In the genomic region with DNA sequence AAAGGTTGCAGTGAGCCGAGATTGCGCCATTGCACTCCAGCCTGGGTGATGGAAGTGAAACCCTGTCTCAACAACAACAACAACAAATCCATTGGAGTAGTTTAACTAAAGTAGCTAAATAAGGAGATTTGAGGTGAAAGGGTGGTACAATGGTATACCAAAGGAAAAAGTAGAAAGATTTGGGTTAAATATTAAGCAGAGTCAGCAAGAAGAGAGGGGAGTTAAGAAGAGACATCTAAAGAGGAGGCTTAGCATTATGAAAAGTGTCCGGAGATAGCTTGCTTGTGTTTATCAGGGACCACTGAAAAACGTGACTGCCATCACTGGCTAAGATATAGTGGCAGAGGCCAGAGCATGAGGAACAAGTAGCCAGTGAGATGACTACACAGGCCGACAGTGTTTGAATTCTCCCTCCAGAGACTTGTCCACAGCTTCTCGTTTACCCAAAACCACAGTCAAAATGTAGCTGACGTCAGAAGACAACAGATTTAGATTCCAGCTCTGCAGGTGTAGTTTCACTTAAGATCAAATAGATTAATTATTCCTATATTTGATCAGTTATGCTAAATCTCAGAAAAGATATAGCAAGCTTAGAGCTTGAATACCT, we compare ENCODE assay signal across 22 cellular contexts. TPM values are rescaled to one million over a fixed set of nuclear protein-coding genes. Genes with fewer than 3 reads are reported as not detected.
DNase-seq lines count a peak whose midpoint lies in the region; ATAC-seq and TF ChIP-seq lines count a peak whose summit lies in the region.
"Had no signal": no experiment of that assay in that cellular context is flagged by ENCODE, and none has a peak within 500 bp of the region (broad histone marks: within the 10 kb centered on the region; RNA-seq: fewer than 3 reads in every experiment).

No MANE protein-coding gene starts in this region.

- no peak for TF ChIP-seq CTCF in KMS-11 (conservative IDR thresholded peaks at IDR 0.05; ENCODE audit: low read depth, low read length)
- no peak for TF ChIP-seq CTCF in osteocyte (IDR thresholded peaks at IDR 0.05)

- H3K27ac ChIP-seq in KMS-11 = peak overlapping the region; percentile 38
- H3K27ac ChIP-seq: brain microvascular endothelial cell, epithelial cell of prostate, HL-60, left lung, pancreas had no signal

- H3K27me3 Mint-ChIP-seq in activated naive CD8-positive, alpha-beta T cell = no peaks in the 10 kb centered on the region
- H3K27me3 Mint-ChIP-seq in activated naive CD8-positive, alpha-beta T cell treated with anti-CD3 and anti-CD28 coated beads, Interleukin-2, amount 50 U/mL, for 24 hours = no peaks in the 10 kb centered on the region
- H3K27me3 Mint-ChIP-seq in activated naive CD8-positive, alpha-beta T cell treated with anti-CD3 and anti-CD28 coated beads, Interleukin-2, amount 10 ng/mL, durations not matched to agents 7 days and 5 days = no peaks in the 10 kb centered on the region
- H3K27me3 Mint-ChIP-seq in stimulated activated memory B cell treated with anti-CD40 and anti-IgM and Interleukin-4, amounts not matched to agents 10 μg/mL and 1 μg/mL and 100 μg/mL, for 72 hours = no peaks in the 10 kb centered on the region
- H3K27me3 Mint-ChIP-seq in osteocyte (ENCODE audit: unreplicated experiment) = no peaks in the 10 kb centered on the region

- POLR2A ChIA-PET in activated naive CD8-positive, alpha-beta T cell treated with anti-CD3 and anti-CD28 coated beads, Interleukin-2, amount 10 ng/mL, durations not matched to agents 7 days and 5 days (lab: Charles Lee) = no interaction called here

- H3K9me3 Mint-ChIP-seq in activated naive CD8-positive, alpha-beta T cell (ENCODE audit: low read depth) = no peaks in the 10 kb centered on the region
- H3K9me3 Mint-ChIP-seq in activated naive CD8-positive, alpha-beta T cell treated with anti-CD3 and anti-CD28 coated beads, Interleukin-2, amount 50 U/mL, for 24 hours = no peaks in the 10 kb centered on the region
- no peaks in the 10 kb centered on the region for H3K9me3 Mint-ChIP-seq in activated naive CD8-positive, alpha-beta T cell treated with anti-CD3 and anti-CD28 coated beads, Interleukin-2, amount 10 ng/mL, durations not matched to agents 7 days and 5 days
- H3K9me3 Mint-ChIP-seq in stimulated activated memory B cell treated with anti-CD40 and anti-IgM and Interleukin-4, amounts not matched to agents 10 μg/mL and 1 μg/mL and 100 μg/mL, for 72 hours = no peaks in the 10 kb centered on the region
- H3K9me3 Mint-ChIP-seq in osteocyte (ENCODE audit: unreplicated experiment) = no peaks in the 10 kb centered on the region
- H3K9me3 Mint-ChIP-seq: activated naive CD4-positive, alpha-beta T cell treated with anti-CD3 and anti-CD28 coated beads, Interleukin-2, amount 50 U/mL, for 72 hours had no signal

- H3K4me3 Mint-ChIP-seq in activated naive CD8-positive, alpha-beta T cell = no peak overlapping the region
- H3K4me3 Mint-ChIP-seq in activated naive CD8-positive, alpha-beta T cell treated with anti-CD3 and anti-CD28 coated beads, Interleukin-2, amount 50 U/mL, for 24 hours = no peak overlapping the region
- no peak overlapping the region for H3K4me3 Mint-ChIP-seq in activated naive CD8-positive, alpha-beta T cell treated with anti-CD3 and anti-CD28 coated beads, Interleukin-2, amount 10 ng/mL, durations not matched to agents 7 days and 5 days
- H3K4me3 Mint-ChIP-seq in stimulated activated memory B cell treated with anti-CD40 and anti-IgM and Interleukin-4, amounts not matched to agents 10 μg/mL and 1 μg/mL and 100 μg/mL, for 72 hours = peak overlapping the region; percentile 30
- H3K4me3 Mint-ChIP-seq in osteocyte (ENCODE audit: unreplicated experiment) = no peak overlapping the region

- no peaks in the 10 kb centered on the region for H4K20me1 ChIP-seq in KMS-11 (ENCODE audit: insufficient read depth)

- H3K4me1 ChIP-seq in KMS-11 (ENCODE audit: low read depth, poor library complexity, severe bottlenecking) = peaks cover 57% of the 10 kb centered on the region

- intact Hi-C loops in sciatic nerve (cut with DNase I) = no loop called here

- no peak for DNase-seq in activated naive CD8-positive, alpha-beta T cell treated with anti-CD3 and anti-CD28 coated beads, Interleukin-2, amount 50 U/mL, for 24 hours
- no peak for DNase-seq in activated naive CD8-positive, alpha-beta T cell treated with anti-CD3 and anti-CD28 coated beads, Interleukin-2, amount 10 ng/mL, durations not matched to agents 7 days and 5 days
- no peak for DNase-seq in sciatic nerve (ENCODE audit: low spot score)
- DNase-seq in osteocyte (ENCODE audit: extremely low spot score, unreplicated experiment) = no peak
- DNase-seq in NCI-H2196 treated with DMSO at 0.1 percent for 48 hours (lab: John Stamatoyannopoulos, UW; ENCODE audit: unreplicated experiment) = no peak
- DNase-seq: brain microvascular endothelial cell; dermis blood vessel endothelial cell; DMS53; KG1; left lung; NCI-H1417 treated with DMSO at 0.1 percent for 48 hours; NCI-H345; pancreas; RPMI8226; stimulated activated CD4-positive, alpha-beta T cell treated with anti-CD3 and anti-CD28 coated beads, Interleukin-2, amount 100 ng/mL, for 48 hours had no signal

- H3K36me3 ChIP-seq in KMS-11 (ENCODE audit: insufficient read depth) = 0 out of 2 replicates have a peak, but pooled peaks cover 6% of the 10 kb centered on the region

- peaks cover 18% of the 10 kb centered on the region for H3K4me1 Mint-ChIP-seq in activated naive CD8-positive, alpha-beta T cell (ENCODE audit: low read depth)
- H3K4me1 Mint-ChIP-seq in activated naive CD8-positive, alpha-beta T cell treated with anti-CD3 and anti-CD28 coated beads, Interleukin-2, amount 50 U/mL, for 24 hours = peaks cover 17% of the 10 kb centered on the region
- peaks cover 20% of the 10 kb centered on the region for H3K4me1 Mint-ChIP-seq in activated naive CD8-positive, alpha-beta T cell treated with anti-CD3 and anti-CD28 coated beads, Interleukin-2, amount 10 ng/mL, durations not matched to agents 7 days and 5 days
- peaks cover 16% of the 10 kb centered on the region for H3K4me1 Mint-ChIP-seq in stimulated activated memory B cell treated with anti-CD40 and anti-IgM and Interleukin-4, amounts not matched to agents 10 μg/mL and 1 μg/mL and 100 μg/mL, for 72 hours
- peaks cover 8% of the 10 kb centered on the region for H3K4me1 Mint-ChIP-seq in osteocyte (ENCODE audit: unreplicated experiment)

- H3K4me2 ChIP-seq in KMS-11 = peak overlapping the region; percentile 23

- no peak overlapping the region for H3K4me3 ChIP-seq in KMS-11 (IDR thresholded peaks at IDR 0.05; ENCODE audit: insufficient read depth, low read depth, low read length)
- H3K4me3 ChIP-seq: left lung, pancreas, suprapubic skin had no signal

- H2AFZ ChIP-seq in KMS-11 (ENCODE audit: low read depth) = no peak overlapping the region

- no peak for ATAC-seq in activated naive CD8-positive, alpha-beta T cell treated with anti-CD3 and anti-CD28 coated beads, Interleukin-2, amount 50 U/mL, for 24 hours
- ATAC-seq in activated naive CD8-positive, alpha-beta T cell treated with anti-CD3 and anti-CD28 coated beads, Interleukin-2, amount 10 ng/mL, durations not matched to agents 7 days and 5 days (ENCODE audit: low read depth) = no peak
- peak; percentile 79 for ATAC-seq in stimulated activated memory B cell treated with anti-CD40 and anti-IgM and Interleukin-4, amounts not matched to agents 10 μg/mL and 1 μg/mL and 100 μg/mL, for 72 hours
- no peak for ATAC-seq in sciatic nerve
- ATAC-seq: activated naive CD4-positive, alpha-beta T cell treated with anti-CD3 and anti-CD28 coated beads, Interleukin-2, amount 50 U/mL, for 72 hours; left lung; pancreas had no signal

- no peaks in the 10 kb centered on the region; the same call in 1 of the 2 replicates for H3K79me2 ChIP-seq in KMS-11 (ENCODE audit: insufficient read depth, low read depth)

- H3K36me3 Mint-ChIP-seq in activated naive CD8-positive, alpha-beta T cell = peaks cover 6% of the 10 kb centered on the region
- H3K36me3 Mint-ChIP-seq in activated naive CD8-positive, alpha-beta T cell treated with anti-CD3 and anti-CD28 coated beads, Interleukin-2, amount 50 U/mL, for 24 hours (ENCODE audit: low read depth) = peaks cover 22% of the 10 kb centered on the region
- peaks cover 21% of the 10 kb centered on the region for H3K36me3 Mint-ChIP-seq in activated naive CD8-positive, alpha-beta T cell treated with anti-CD3 and anti-CD28 coated beads, Interleukin-2, amount 10 ng/mL, durations not matched to agents 7 days and 5 days
- peaks cover 26% of the 10 kb centered on the region for H3K36me3 Mint-ChIP-seq in stimulated activated memory B cell treated with anti-CD40 and anti-IgM and Interleukin-4, amounts not matched to agents 10 μg/mL and 1 μg/mL and 100 μg/mL, for 72 hours
- peaks cover 24% of the 10 kb centered on the region for H3K36me3 Mint-ChIP-seq in osteocyte (ENCODE audit: unreplicated experiment)

- no peak overlapping the region for H3K9ac ChIP-seq in KMS-11

- H3K27ac Mint-ChIP-seq in activated naive CD8-positive, alpha-beta T cell = peak overlapping the region; percentile 25
- no peak overlapping the region for H3K27ac Mint-ChIP-seq in activated naive CD8-positive, alpha-beta T cell treated with anti-CD3 and anti-CD28 coated beads, Interleukin-2, amount 50 U/mL, for 24 hours
- peak overlapping the region; percentile 23 for H3K27ac Mint-ChIP-seq in activated naive CD8-positive, alpha-beta T cell treated with anti-CD3 and anti-CD28 coated beads, Interleukin-2, amount 10 ng/mL, durations not matched to agents 7 days and 5 days
- H3K27ac Mint-ChIP-seq in stimulated activated memory B cell treated with anti-CD40 and anti-IgM and Interleukin-4, amounts not matched to agents 10 μg/mL and 1 μg/mL and 100 μg/mL, for 72 hours = peak overlapping the region; percentile 65
- H3K27ac Mint-ChIP-seq in osteocyte (ENCODE audit: unreplicated experiment) = no peak overlapping the region

- no peaks in the 10 kb centered on the region for H3K27me3 ChIP-seq in KMS-11 (ENCODE audit: insufficient read depth, low read depth)
- H3K27me3 ChIP-seq: brain microvascular endothelial cell, left lung, pancreas, suprapubic skin had no signal

RNA-seq across cellular contexts. Expression of a gene that starts 32.6 kb away (rescaled TPM):
- total RNA-seq in activated naive CD8-positive, alpha-beta T cell treated with anti-CD3 and anti-CD28 coated beads, Interleukin-2, amount 10 ng/mL, durations not matched to agents 7 days and 5 days = 100 to 1,000 TPM; 325 to 341 TPM
- 61.7 TPM for total RNA-seq in sciatic nerve
- 41.5 and 45.0 TPM in 2 replicates for total RNA-seq in osteocyte

RNA-seq across cellular contexts. Expression of a gene that starts 55.4 kb away (rescaled TPM):
- 100 to 1,000 TPM; 185 to 207 TPM for total RNA-seq in activated naive CD8-positive, alpha-beta T cell treated with anti-CD3 and anti-CD28 coated beads, Interleukin-2, amount 10 ng/mL, durations not matched to agents 7 days and 5 days
- total RNA-seq in sciatic nerve = 69.7 TPM
- total RNA-seq in osteocyte = 54.3 and 56.2 TPM in 2 replicates

Comparison
In these comparisons a context has a peak if more than half of its experiments do, and no peak if none do; other contexts are left out.
1. H3K27ac Mint-ChIP-seq: peak in activated naive CD8-positive, alpha-beta T cell (single experiment), activated naive CD8-positive, alpha-beta T cell treated with anti-CD3 and anti-CD28 coated beads, Interleukin-2, amount 10 ng/mL, durations not matched to agents 7 days and 5 days (single experiment) and stimulated activated memory B cell treated with anti-CD40 and anti-IgM and Interleukin-4, amounts not matched to agents 10 μg/mL and 1 μg/mL and 100 μg/mL, for 72 hours (single experiment); none in activated naive CD8-positive, alpha-beta T cell treated with anti-CD3 and anti-CD28 coated beads, Interleukin-2, amount 50 U/mL, for 24 hours (single experiment) and osteocyte (single experiment).